8 cellular contexts compared by ENCODE assay signal in genomic region chr14:56944397-56944796, GRCh38.
"Had no signal": no experiment of that assay in that cellular context is flagged by ENCODE, and none has a peak within 500 bp of the region (broad histone marks: within the 10 kb centered on the region; RNA-seq: fewer than 3 reads in every experiment).

No MANE protein-coding gene starts in this region.

- FAIRE-seq: HepG2 had no signal

- H3K4me3 Mint-ChIP-seq: IgD-negative memory B cell had no signal

- ATAC-seq: HepG2 had no signal

- DNase-seq: IMR-90, Karpas-422, KBM-7, KG1 had no signal

- H3K27ac ChIP-seq: HL-60, KMS-11 had no signal

- H3K27ac Mint-ChIP-seq: IgD-negative memory B cell had no signal

- H3K9ac ChIP-seq: KMS-11 had no signal

- H3K4me2 ChIP-seq: KMS-11 had no signal
